19 cellular contexts compared by ENCODE assay signal in genomic region chr16:82643936-82644630, GRCh38. TPM values are rescaled to one million over a fixed set of nuclear protein-coding genes. Genes with fewer than 3 reads are reported as not detected.
DNase-seq lines count a peak whose midpoint lies in the region; ATAC-seq and TF ChIP-seq lines count a peak whose summit lies in the region.
"Had no signal": no experiment of that assay in that cellular context is flagged by ENCODE, and none has a peak within 500 bp of the region (broad histone marks: within the 10 kb centered on the region; RNA-seq: fewer than 3 reads in every experiment).

No MANE protein-coding gene starts in this region.

- H3K36me3 Mint-ChIP-seq in activated naive CD4-positive, alpha-beta T cell treated with anti-CD3 and anti-CD28 coated beads, Interleukin-2, amount 10 ng/mL, durations not matched to agents 7 days and 5 days, result no peaks in the 10 kb centered on the region
- H3K36me3 Mint-ChIP-seq: CD14-positive monocyte had no signal

- H3K9me3 Mint-ChIP-seq in activated naive CD4-positive, alpha-beta T cell treated with anti-CD3 and anti-CD28 coated beads, Interleukin-2, amount 10 ng/mL, durations not matched to agents 7 days and 5 days, result no peaks in the 10 kb centered on the region

- H3K4me3 Mint-ChIP-seq in activated naive CD4-positive, alpha-beta T cell treated with anti-CD3 and anti-CD28 coated beads, Interleukin-2, amount 10 ng/mL, durations not matched to agents 7 days and 5 days, result no peak overlapping the region
- H3K4me3 Mint-ChIP-seq: CD14-positive monocyte had no signal

- H3K36me3 ChIP-seq in HUES6 (ENCODE audit: control insufficient read depth, insufficient read depth, low read length) (no peaks in the 10 kb centered on the region), NT2/D1 (ENCODE audit: insufficient read depth, insufficient read length, low read length) (peaks cover 9% of the 10 kb centered on the region), iPS-15b (ENCODE audit: control insufficient read depth, insufficient read depth, low read length) (no peaks in the 10 kb centered on the region), sigmoid colon (no peaks in the 10 kb centered on the region), breast epithelium (no peaks in the 10 kb centered on the region)

- H3K4me1 ChIP-seq in HUES6 (ENCODE audit: control insufficient read depth, insufficient read depth, low read length) (peaks cover 45% of the 10 kb centered on the region), NT2/D1 (ENCODE audit: insufficient read depth, insufficient read length) (peaks cover 2% of the 10 kb centered on the region), iPS-15b (ENCODE audit: control insufficient read depth, insufficient read depth, low read length) (peaks cover 22% of the 10 kb centered on the region), sigmoid colon (no peaks in the 10 kb centered on the region), breast epithelium (no peaks in the 10 kb centered on the region)

- CTCF ChIA-PET in activated naive CD4-positive, alpha-beta T cell treated with anti-CD3 and anti-CD28 coated beads, Interleukin-2, amount 10 ng/mL, durations not matched to agents 7 days and 5 days (lab: Charles Lee), result interaction anchor here (1.1 to 7.5 kb wide), 2 partner anchors 25 to 39 kb away, joined by 3 to 75 read pairs; no protein-coding TSS in a partner anchor

- 83 to 92% methylated on average over 10 of the region's 10 CpGs for WGBS in sigmoid colon, 2 donors

- TF ChIP-seq EP300 in sigmoid colon (IDR thresholded peaks at IDR 0.05), result no peak

- TF ChIP-seq POLR2A in sigmoid colon (IDR thresholded peaks at IDR 0.05) (no peak), breast epithelium (IDR thresholded peaks at IDR 0.05) (no peak)

- intact Hi-C loops in sigmoid colon (cut with DNase I), result no loop called here
- intact Hi-C loops in breast epithelium (cut with DNase I; ENCODE audit: low total_unique reads), result no loop called here
- intact Hi-C loops in left colon (cut with DNase I, micrococcal nuclease), result no loop called here

- H3K27ac ChIP-seq in HUES6 (ENCODE audit: low read depth, low read length) (peak overlapping the region; percentile 63; the same call in 1 of the 2 replicates), sigmoid colon (no peak overlapping the region), breast epithelium (no peak overlapping the region)
- H3K27ac ChIP-seq: SK-N-MC had no signal

- H3K4me1 Mint-ChIP-seq in activated naive CD4-positive, alpha-beta T cell treated with anti-CD3 and anti-CD28 coated beads, Interleukin-2, amount 10 ng/mL, durations not matched to agents 7 days and 5 days, result peaks cover 4% of the 10 kb centered on the region
- H3K4me1 Mint-ChIP-seq: CD14-positive monocyte had no signal

- ATAC-seq in left colon, result no peak
- ATAC-seq: PC-3 had no signal

- no peak for TF ChIP-seq CTCF in sigmoid colon (IDR thresholded peaks at IDR 0.05)
- TF ChIP-seq CTCF in breast epithelium (IDR thresholded peaks at IDR 0.05), result no peak

- no peaks in the 10 kb centered on the region for H3K9me3 ChIP-seq in HUES6 (ENCODE audit: control insufficient read depth, insufficient read depth, low read depth, low read length)
- H3K9me3 ChIP-seq in NT2/D1 (ENCODE audit: insufficient read depth, low read length), result no peaks in the 10 kb centered on the region
- H3K9me3 ChIP-seq in iPS-15b (ENCODE audit: control insufficient read depth, insufficient read depth, low read length), result no peaks in the 10 kb centered on the region
- H3K9me3 ChIP-seq in sigmoid colon, result no peaks in the 10 kb centered on the region
- H3K9me3 ChIP-seq in breast epithelium, result no peaks in the 10 kb centered on the region

- H3K27me3 ChIP-seq in HUES6 (ENCODE audit: control insufficient read depth, insufficient read depth, low read length) (no peaks in the 10 kb centered on the region), NT2/D1 (ENCODE audit: insufficient read depth, insufficient read length) (no peaks in the 10 kb centered on the region), iPS-15b (ENCODE audit: control insufficient read depth, insufficient read depth, low read length) (no peaks in the 10 kb centered on the region), sigmoid colon (no peaks in the 10 kb centered on the region), breast epithelium (no peaks in the 10 kb centered on the region)

- H3K27me3 Mint-ChIP-seq in activated naive CD4-positive, alpha-beta T cell treated with anti-CD3 and anti-CD28 coated beads, Interleukin-2, amount 10 ng/mL, durations not matched to agents 7 days and 5 days, result peaks cover 9% of the 10 kb centered on the region

- H3K9ac ChIP-seq in HUES6 (ENCODE audit: low read length), result peak overlapping the region; percentile 66
- H3K9ac ChIP-seq in NT2/D1 (ENCODE audit: insufficient read length, low read depth), result no peak overlapping the region
- no peak overlapping the region for H3K9ac ChIP-seq in iPS-15b (ENCODE audit: low read depth, low read length)

- H3K4me3 ChIP-seq in HUES6 (ENCODE audit: low read depth, low read length) (0 out of 2 replicates have a peak overlapping the region, but pooled peaks have one; percentile 21), NT2/D1 (ENCODE audit: insufficient read length, low read depth) (no peak overlapping the region), iPS-15b (ENCODE audit: low read depth, low read length) (peak overlapping the region; percentile 27), sigmoid colon (no peak overlapping the region), breast epithelium (no peak overlapping the region)
- H3K4me3 ChIP-seq: SK-N-MC had no signal

- H3K27ac Mint-ChIP-seq in activated naive CD4-positive, alpha-beta T cell treated with anti-CD3 and anti-CD28 coated beads, Interleukin-2, amount 10 ng/mL, durations not matched to agents 7 days and 5 days, result no peak overlapping the region
- H3K27ac Mint-ChIP-seq: CD14-positive monocyte had no signal

- DNase-seq in NT2/D1 (ENCODE audit: low read depth, low spot score) (peak; percentile 90), sigmoid colon (peak; percentile 34), HK-2 (ENCODE audit: unreplicated experiment) (no peak), breast epithelium (ENCODE audit: low spot score in 2 of 2) (no peak), left colon (no peak)
- no peak for DNase-seq in activated naive CD4-positive, alpha-beta T cell treated with anti-CD3 and anti-CD28 coated beads, Interleukin-2, amount 10 ng/mL, durations not matched to agents 7 days and 5 days
- DNase-seq: ACHN, AML-193, DMS 273 treated with DMSO at 0.1 percent for 48 hours, HCEC 1CT, NCI-H187, NCI-H226, NCI-H526 treated with DMSO at 0.1 percent for 48 hours, PC-3, T-helper 1 cell had no signal

RNA-seq across cellular contexts. Expression of gene CDH13, which starts 17.3 kb away (rescaled TPM):
- total RNA-seq in sigmoid colon (10 to 100 TPM; 11.8 to 17.6 (median 14.9) TPM), breast epithelium (10 to 100 TPM in 2 of 3 donors, 1 to 10 TPM in 1; 6.0 to 13.1 (median 11.5) TPM), left colon (1 to 10 TPM; 4.1 to 7.1 TPM)
- polyA plus RNA-seq in sigmoid colon, result 1 to 10 TPM in 1 of 3 donors, under 1 TPM in 2; 0.60 to 2.3 (median 0.92) TPM

Comparison
In these comparisons a context has a peak if more than half of its experiments do, and no peak if none do; other contexts are left out.
1. H3K4me3 ChIP-seq: peak in HUES6 (single experiment) and iPS-15b (single experiment); none in NT2/D1 (single experiment), sigmoid colon (0 of 4) and breast epithelium (0 of 3).
2. DNase-seq: peak in NT2/D1 (single experiment) and sigmoid colon (single experiment); none in HK-2 (single experiment), breast epithelium (0 of 2), left colon (0 of 2) and activated naive CD4-positive, alpha-beta T cell treated with anti-CD3 and anti-CD28 coated beads, Interleukin-2, amount 10 ng/mL, durations not matched to agents 7 days and 5 days (single experiment).